ENCODE assay signal across 1 cellular context in genomic region chr3:160291290-160291908, GRCh38.
TF ChIP-seq lines count a peak whose summit lies in the region.

No MANE protein-coding gene starts in this region.

TF ChIP-seq in HepG2, 621 proteins besides CTCF, POLR2A, EP300 and RAD21 (continued from another document and continues in another):
- TF ChIP-seq ZNF280D (CRISPR knock-in tag; IDR thresholded peaks at IDR 0.05) (no peak), BCLAF1 (IDR thresholded peaks at IDR 0.05) (no peak), ARNTL (CRISPR knock-in tag; IDR thresholded peaks at IDR 0.05) (no peak), HIVEP1 (CRISPR knock-in tag; IDR thresholded peaks at IDR 0.05) (no peak), REL (CRISPR knock-in tag; conservative IDR thresholded peaks at IDR 0.05) (no peak), TERF1 (CRISPR knock-in tag; IDR thresholded peaks at IDR 0.05) (no peak), ZNF329 (CRISPR knock-in tag; IDR thresholded peaks at IDR 0.05; ENCODE audit: low read depth) (no peak), ZNF614 (CRISPR knock-in tag; IDR thresholded peaks at IDR 0.05; ENCODE audit: borderline replicate concordance) (peak; percentile 73; the same call in 1 of the 2 replicates), ELF4 (CRISPR knock-in tag; IDR thresholded peaks at IDR 0.05; ENCODE audit: borderline replicate concordance) (no peak), KDM2A (CRISPR knock-in tag; IDR thresholded peaks at IDR 0.05; ENCODE audit: borderline replicate concordance, low read depth) (no peak), ATF4 (CRISPR knock-in tag; IDR thresholded peaks at IDR 0.05) (peak in 1 of 2 experiments; percentile 34; a peak in 1 of 4 replicates), ZNF580 (CRISPR knock-in tag; IDR thresholded peaks at IDR 0.05; ENCODE audit: borderline replicate concordance, low read depth) (0 out of 2 replicates have a peak, but pooled peaks have one; percentile 23), ZNF562 (CRISPR knock-in tag; IDR thresholded peaks at IDR 0.05; ENCODE audit: borderline replicate concordance) (no peak), ZNF597 (CRISPR knock-in tag; IDR thresholded peaks at IDR 0.05) (no peak), ZFYVE20 (CRISPR knock-in tag; IDR thresholded peaks at IDR 0.05; ENCODE audit: borderline replicate concordance, low read depth) (no peak), MBNL3 (CRISPR knock-in tag; conservative IDR thresholded peaks at IDR 0.05) (no peak), ZNF563 (CRISPR knock-in tag; IDR thresholded peaks at IDR 0.05) (no peak), SKI (IDR thresholded peaks at IDR 0.05; ENCODE audit: partially characterized antibody) (no peak), DBP (CRISPR knock-in tag; IDR thresholded peaks at IDR 0.05; ENCODE audit: not compliant biosample characterization) (no peak), GRHL1 (CRISPR knock-in tag; conservative IDR thresholded peaks at IDR 0.05) (no peak), ZNF556 (CRISPR knock-in tag; IDR thresholded peaks at IDR 0.05; ENCODE audit: borderline replicate concordance) (no peak), ZNF720 (CRISPR knock-in tag; IDR thresholded peaks at IDR 0.05) (no peak), ZBTB43 (CRISPR knock-in tag; conservative IDR thresholded peaks at IDR 0.05) (no peak), ISL2 (CRISPR knock-in tag; IDR thresholded peaks at IDR 0.05) (no peak), CCAR2 (optimal IDR thresholded peaks at IDR 0.05; ENCODE audit: low read depth, low read length) (no peak), ZBTB3 (CRISPR knock-in tag; IDR thresholded peaks at IDR 0.05; ENCODE audit: borderline replicate concordance, low read depth) (no peak), NCOA1 (CRISPR knock-in tag; IDR thresholded peaks at IDR 0.05) (peak; percentile 37; the same call in 1 of the 2 replicates), ELF3 (CRISPR knock-in tag; IDR thresholded peaks at IDR 0.05) (0 out of 2 replicates have a peak, but pooled peaks have one; percentile 20), FOXA3 (CRISPR knock-in tag; IDR thresholded peaks at IDR 0.05) (peak; percentile 65), MAFF (IDR thresholded peaks at IDR 0.05; ENCODE audit: low read depth, low read length) (no peak), XBP1 (CRISPR knock-in tag; IDR thresholded peaks at IDR 0.05) (no peak), MAX (IDR thresholded peaks at IDR 0.05) (peak; percentile 28; the same call in 1 of the 2 replicates), ZKSCAN5 (CRISPR knock-in tag; IDR thresholded peaks at IDR 0.05) (no peak), NBN (conservative IDR thresholded peaks at IDR 0.05) (no peak), ZSCAN31 (CRISPR knock-in tag; IDR thresholded peaks at IDR 0.05; ENCODE audit: low read depth) (no peak), MIER2 (CRISPR knock-in tag; IDR thresholded peaks at IDR 0.05) (no peak), JUND (CRISPR knock-in tag; IDR thresholded peaks at IDR 0.05) (no peak), ZBTB38 (CRISPR knock-in tag; IDR thresholded peaks at IDR 0.05) (no peak), ZNF276 (CRISPR knock-in tag; IDR thresholded peaks at IDR 0.05; ENCODE audit: low read depth) (no peak), HNF4G (IDR thresholded peaks at IDR 0.05; ENCODE audit: borderline replicate concordance, low read depth, low read length) (peak; percentile 71; the same call in 1 of the 2 replicates), HNF4G (CRISPR knock-in tag; IDR thresholded peaks at IDR 0.05; ENCODE audit: borderline replicate concordance, low read depth) (no peak), SRF (IDR thresholded peaks at IDR 0.05; ENCODE audit: low read depth, low read length) (peak; percentile 69), ZNF44 (CRISPR knock-in tag; IDR thresholded peaks at IDR 0.05) (no peak), AKAP8 (CRISPR knock-in tag; IDR thresholded peaks at IDR 0.05) (no peak), PRPF4 (IDR thresholded peaks at IDR 0.05; ENCODE audit: low read depth, low read length, poor library complexity, severe bottlenecking) (no peak), PHF5A (CRISPR knock-in tag; IDR thresholded peaks at IDR 0.05; ENCODE audit: low read depth, unreplicated experiment) (no peak), ZNF414 (CRISPR knock-in tag; IDR thresholded peaks at IDR 0.05) (no peak), ZNF30 (CRISPR knock-in tag; IDR thresholded peaks at IDR 0.05) (no peak), ZNF234 (CRISPR knock-in tag; conservative IDR thresholded peaks at IDR 0.05) (no peak), ZFP62 (CRISPR knock-in tag; IDR thresholded peaks at IDR 0.05) (no peak), SNAI1 (CRISPR knock-in tag; IDR thresholded peaks at IDR 0.05; ENCODE audit: borderline replicate concordance) (no peak), ZNF260 (CRISPR knock-in tag; IDR thresholded peaks at IDR 0.05; ENCODE audit: borderline replicate concordance, low read depth) (no peak), BATF2 (CRISPR knock-in tag; IDR thresholded peaks at IDR 0.05) (no peak)
